In genomic region chr15:82133251-82133650, GRCh38 we compare ENCODE assay signal across 1 cellular context.
TF ChIP-seq lines count a peak whose summit lies in the region.

No MANE protein-coding gene starts in this region.

TF ChIP-seq in WTC11, 78 proteins besides CTCF, POLR2A, EP300 and RAD21 (continued from another document):
- no peak for TF ChIP-seq ZNF281 (CRISPR knock-in tag; IDR thresholded peaks at IDR 0.05)
- TF ChIP-seq ZNF317 (CRISPR knock-in tag; IDR thresholded peaks at IDR 0.05; ENCODE audit: borderline replicate concordance, low read depth), result no peak
- TF ChIP-seq CREB1 (CRISPR knock-in tag; IDR thresholded peaks at IDR 0.05), result no peak
- TF ChIP-seq STAT6 (CRISPR knock-in tag; conservative IDR thresholded peaks at IDR 0.05; ENCODE audit: low read depth), result no peak
- no peak for TF ChIP-seq AR (CRISPR knock-in tag; IDR thresholded peaks at IDR 0.05)
- TF ChIP-seq SMAD4 (CRISPR knock-in tag; IDR thresholded peaks at IDR 0.05), result no peak
- no peak for TF ChIP-seq CBFB (CRISPR knock-in tag; IDR thresholded peaks at IDR 0.05; ENCODE audit: low read depth)
